27 cellular contexts compared by ENCODE assay signal in the genomic region with DNA sequence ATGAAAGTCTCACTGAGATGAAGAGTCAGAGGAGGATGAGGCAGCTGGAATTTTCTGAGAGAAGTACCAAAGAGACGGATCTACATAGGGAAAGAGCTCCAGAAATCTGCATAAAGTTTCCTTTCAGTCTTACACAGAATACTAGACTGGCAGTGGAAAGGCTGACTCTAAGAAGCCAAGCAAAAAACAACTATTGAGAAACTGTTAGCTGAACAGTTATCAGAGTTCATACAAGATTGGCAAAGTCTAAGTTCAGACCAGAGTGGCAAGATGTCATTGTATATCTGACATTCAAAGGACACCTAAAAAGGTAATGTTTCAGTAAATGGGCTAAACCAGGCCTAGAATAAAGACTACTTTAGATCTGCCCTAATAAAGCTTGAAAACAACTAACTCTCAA.
"Had no signal": no experiment of that assay in that cellular context is flagged by ENCODE, and none has a peak within 500 bp of the region (broad histone marks: within the 10 kb centered on the region; RNA-seq: fewer than 3 reads in every experiment).

No MANE protein-coding gene starts in this region.

- ATAC-seq: stimulated activated effector memory CD8-positive, alpha-beta T cell treated with anti-CD3 and anti-CD28 coated beads, Interleukin-12 subunit alpha, Interleukin-12 subunit beta, amount 100 ng/mL, for 72 hours; stimulated activated memory B cell treated with anti-CD40 and anti-IgM and Interleukin-4, amounts not matched to agents 10 μg/mL and 1 μg/mL and 100 μg/mL, for 72 hours; stimulated activated naive B cell treated with anti-CD40 and anti-IgM and Interleukin-4, amounts not matched to agents 10 μg/mL and 1 μg/mL and 100 μg/mL, for 72 hours; stimulated activated naive CD8-positive, alpha-beta T cell treated with anti-CD3 and anti-CD28 coated beads, Interleukin-15, amount 100 ng/mL, for 72 hours; stimulated activated naive CD8-positive, alpha-beta T cell treated with anti-CD3 and anti-CD28 coated beads, Interleukin-15, Interleukin-2, amounts not matched to agents 100 U/mL and 50 U/mL, for 24 hours; upper lobe of right lung had no signal

- H3K4me1 ChIP-seq: stomach, suprapubic skin, testis, thyroid gland, tibial artery, tibial nerve, transverse colon, upper lobe of left lung, upper lobe of right lung, uterus, vagina had no signal

- H3K27ac ChIP-seq: stomach, suprapubic skin, testis, thoracic aorta, thyroid gland, tibial artery, tibial nerve, transverse colon, upper lobe of left lung, upper lobe of right lung, uterus, vagina had no signal

- H3K9me3 ChIP-seq: suprapubic skin, testis, thoracic aorta, thyroid gland, transverse colon, upper lobe of left lung, upper lobe of right lung, uterus, vagina had no signal

- FAIRE-seq: urothelium cell line had no signal

- H3K36me3 ChIP-seq: stomach, suprapubic skin, thoracic aorta, thyroid gland, tibial artery, transverse colon, upper lobe of left lung, upper lobe of right lung, uterus, vagina had no signal

- DNase-seq: stimulated activated CD4-positive, alpha-beta T cell treated with anti-CD3 and anti-CD28 coated beads, Interleukin-2, amount 100 ng/mL, for 48 hours; stimulated activated CD4-positive, alpha-beta T cell treated with anti-CD3 and anti-CD28 coated beads, Interleukin-4, amount 100 ng/mL, for 1 hour; stimulated activated CD4-positive, alpha-beta T cell treated with anti-CD3 and anti-CD28 coated beads, Interleukin-4, amount 100 ng/mL, for 24 hours; stimulated activated CD4-positive, alpha-beta T cell treated with anti-CD3 and anti-CD28 coated beads, Interleukin-4, amount 100 ng/mL, for 4 hours; stimulated activated CD8-positive, alpha-beta memory T cell treated with anti-CD3 and anti-CD28 coated beads, Interleukin-4, amount 100 ng/mL, for 48 hours; stimulated activated naive B cell treated with anti-CD40 and anti-IgM and Interleukin-4, amounts not matched to agents 10 μg/mL and 1 μg/mL and 100 μg/mL, for 72 hours; stimulated activated naive CD4-positive, alpha-beta T cell; stimulated activated naive CD4-positive, alpha-beta T cell treated with Interleukin-2 at 50 U/mL for 16 hours; stimulated activated naive CD8-positive, alpha-beta T cell treated with anti-CD3 and anti-CD28 coated beads, Interleukin-15, amount 100 ng/mL, for 72 hours; stimulated activated naive CD8-positive, alpha-beta T cell treated with anti-CD3 and anti-CD28 coated beads, Interleukin-15, Interleukin-2, amounts not matched to agents 100 U/mL and 50 U/mL, for 24 hours; stomach; substantia nigra; testis; thyroid gland; tibial artery; transverse colon; trophoblast cell; upper lobe of left lung; upper lobe of right lung; uterus had no signal

- H3K4me3 ChIP-seq: stomach, suprapubic skin, testis, thoracic aorta, thyroid gland, tibial artery, tibial nerve, transverse colon, upper lobe of left lung, upper lobe of right lung, uterus, vagina had no signal

- H3K27me3 ChIP-seq: stomach, suprapubic skin, testis, thyroid gland, tibial artery, tibial nerve, transverse colon, upper lobe of left lung, upper lobe of right lung, uterus, vagina had no signal
